In genomic region chr1:11267350-11268337, GRCh38 we compare ENCODE assay signal across 8 cellular contexts. TPM values are rescaled to one million over a fixed set of nuclear protein-coding genes. Genes with fewer than 3 reads are reported as not detected.
DNase-seq lines count a peak whose midpoint lies in the region; ATAC-seq, FAIRE-seq and TF ChIP-seq lines count a peak whose summit lies in the region.
"Not testable (repeated sequence)": the region's sequence is repeated elsewhere in the genome, so short reads cannot be mapped to it uniquely, and the experiment has no call there.

No MANE protein-coding gene starts in this region.

- not testable (repeated sequence) for DNase-seq in Calu3; Panc1 (ENCODE audit: low read depth, low spot score)
- peak; percentile 8 for DNase-seq in astrocyte of the spinal cord (ENCODE audit: low read depth, low spot score)
- DNase-seq in endothelial cell of umbilical vein (ENCODE audit: low read depth, low spot score), result peak; percentile 83
- peak; percentile 73 for DNase-seq in fibroblast of pulmonary artery (ENCODE audit: low read depth)
- DNase-seq in left lobe of liver (ENCODE audit: low spot score), result peak; percentile 64
- DNase-seq in renal cortical epithelial cell (ENCODE audit: low read depth), result peak; percentile 74

- H3K27me3 ChIP-seq in Panc1 (ENCODE audit: control insufficient read depth, insufficient read depth, low read length); endothelial cell of umbilical vein (ENCODE audit: control insufficient read depth in 2 of 2, insufficient read depth in 2 of 2, low read length in 2 of 2): not testable (repeated sequence)

- TF ChIP-seq CTCF in Calu3 (IDR thresholded peaks at IDR 0.05; ENCODE audit: unreplicated experiment); HEK293 (tag by site-specific recombination; IDR thresholded peaks at IDR 0.05); Panc1 (IDR thresholded peaks at IDR 0.05); astrocyte of the spinal cord (IDR thresholded peaks at IDR 0.05; ENCODE audit: low read depth, low read length); endothelial cell of umbilical vein (IDR thresholded peaks at IDR 0.05; ENCODE audit: extremely low read depth in 1 of 2, insufficient read depth in 1 of 2, low read depth in 1 of 2, low read length in 2 of 2); fibroblast of pulmonary artery (IDR thresholded peaks at IDR 0.05; ENCODE audit: low read length, missing control alignments): not testable (repeated sequence)

- H3K36me3 ChIP-seq in HEK293 (ENCODE audit: control insufficient read depth in 2 of 2, insufficient read depth in 1 of 2, low read length in 2 of 2); Panc1 (ENCODE audit: control insufficient read depth, insufficient read depth, low read length); endothelial cell of umbilical vein (ENCODE audit: control insufficient read depth in 2 of 2, extremely low read depth in 1 of 2, insufficient read depth in 2 of 2, low read length in 2 of 2): not testable (repeated sequence)

- H3K36me3 Mint-ChIP-seq in Calu3 (ENCODE audit: insufficient read depth, unreplicated experiment), result not testable (repeated sequence)

- H3K27me3 Mint-ChIP-seq in Calu3 (ENCODE audit: unreplicated experiment), result not testable (repeated sequence)

- H3K4me1 Mint-ChIP-seq in Calu3 (ENCODE audit: low read depth, unreplicated experiment), result not testable (repeated sequence)

- ATAC-seq in Panc1 (peak; percentile 47; the same call in 1 of the 2 replicates), left lobe of liver (peak; percentile 80)

- peak overlapping the region; percentile 42 for H3K4me2 ChIP-seq in endothelial cell of umbilical vein (ENCODE audit: insufficient read depth, low read length)

- not testable (repeated sequence) for H3K9me3 Mint-ChIP-seq in Calu3 (ENCODE audit: low read depth, unreplicated experiment)

- FAIRE-seq in endothelial cell of umbilical vein (lab: Jason Lieb, UNC), result peak; percentile 91

- intact Hi-C loops in Calu3 (cut with micrococcal nuclease; ENCODE audit: unreplicated experiment); Panc1 (cut with micrococcal nuclease; ENCODE audit: unreplicated experiment); endothelial cell of umbilical vein (cut with micrococcal nuclease): not testable (repeated sequence)

- not testable (repeated sequence) for BruUV-seq in Calu3 (replicated peaks; lab: Mats Ljungman, UMichigan); Panc1 (replicated peaks; lab: Mats Ljungman, UMichigan); endothelial cell of umbilical vein (replicated peaks; lab: Mats Ljungman, UMichigan)

- not testable (repeated sequence) for H3K4me3 Mint-ChIP-seq in Calu3 (ENCODE audit: low read depth, unreplicated experiment)

- H2AFZ ChIP-seq in endothelial cell of umbilical vein (ENCODE audit: low read depth, low read length), result peak overlapping the region; percentile 55

- not testable (repeated sequence) for H3K9ac ChIP-seq in endothelial cell of umbilical vein (replicated peaks; ENCODE audit: extremely low read depth, insufficient read depth, low read length)

- not testable (repeated sequence) for H3K79me2 ChIP-seq in endothelial cell of umbilical vein (ENCODE audit: control insufficient read depth, insufficient read depth, low read length)

- not testable (repeated sequence) for H3K4me1 ChIP-seq in HEK293 (ENCODE audit: control insufficient read depth, insufficient read depth, low read length); Panc1 (ENCODE audit: control insufficient read depth, insufficient read depth, low read length); endothelial cell of umbilical vein (ENCODE audit: control insufficient read depth, extremely low read depth, insufficient read depth, low read length)

- CTCF ChIA-PET in Calu3 (lab: Charles Lee), result interaction anchor here (0.7 kb wide), 1 partner anchor 60 kb away, joined by 3 read pairs; no protein-coding TSS in a partner anchor
- CTCF ChIA-PET in HEK293 (lab: Yijun Ruan, JAX), result interaction anchor here (0.6 kb wide), 1 partner anchor 108 kb away, joined by 3 read pairs; no protein-coding TSS in a partner anchor
- CTCF ChIA-PET in Panc1 (lab: Charles Lee), result interaction anchor here (0.6 to 1.3 kb wide), 2 partner anchors 25 to 374 kb away, joined by 3 read pairs; no protein-coding TSS in a partner anchor
- CTCF ChIA-PET in endothelial cell of umbilical vein (lab: Charles Lee), result interaction anchor here (0.7 to 1.4 kb wide), 4 partner anchors 14 to 378 kb away, joined by 3 to 4 read pairs (median 4); no protein-coding TSS in a partner anchor

- not testable (repeated sequence) for H3K4me3 ChIP-seq in HEK293 (ENCODE audit: low read depth, low read length); Panc1 (ENCODE audit: low read depth in 2 of 2, low read length in 2 of 2); astrocyte of the spinal cord (ENCODE audit: low read depth, low read length); endothelial cell of umbilical vein (replicated peaks in 1 of 3; ENCODE audit: insufficient read depth in 1 of 3, low read depth in 1 of 3, low read length in 3 of 3); fibroblast of pulmonary artery (replicated peaks; ENCODE audit: low read depth, low read length)

- H3K9me1 ChIP-seq in endothelial cell of umbilical vein (replicated peaks; ENCODE audit: control insufficient read depth, extremely low read depth, insufficient read depth, low read length), result not testable (repeated sequence)

- not testable (repeated sequence) for H3K9me3 ChIP-seq in HEK293 (ENCODE audit: control insufficient read depth, insufficient read depth, low read depth, low read length); Panc1 (ENCODE audit: control insufficient read depth, insufficient read depth, low read depth, low read length); endothelial cell of umbilical vein (replicated peaks; ENCODE audit: control insufficient read depth, insufficient read depth, low read length)

- not testable (repeated sequence) for TF ChIP-seq POLR2A in endothelial cell of umbilical vein (IDR thresholded peaks at IDR 0.05; ENCODE audit: low read depth, low read length)

- dilution Hi-C loops in endothelial cell of umbilical vein (cut with MboI; ENCODE audit: extremely low pct_ligation_motif_present, low sequenced_read_pairs), result not testable (repeated sequence)

- in situ Hi-C loops in Panc1 (cut with HindIII; ENCODE audit: low pct_unique_long_range_greater_than_20kb, low sequenced_read_pairs); astrocyte of the spinal cord (cut with HindIII; ENCODE audit: low sequenced_read_pairs): not testable (repeated sequence)

- peak overlapping the region; percentile 27 for H3K27ac Mint-ChIP-seq in Calu3 (ENCODE audit: unreplicated experiment)

- H3K27ac ChIP-seq in HEK293 (ENCODE audit: extremely low read depth, low read depth, low read length); Panc1 (ENCODE audit: low read length): not testable (repeated sequence)
- peak overlapping the region; percentile 63 for H3K27ac ChIP-seq in endothelial cell of umbilical vein (ENCODE audit: insufficient read depth, low read depth, low read length)

- POLR2A ChIA-PET in HEK293 (lab: Yijun Ruan, JAX), result not testable (repeated sequence)
- POLR2A ChIA-PET in Panc1 (lab: Charles Lee), result interaction anchor here (0.6 to 0.9 kb wide), 2 partner anchors 16 to 314 kb away, joined by 3 read pairs; no protein-coding TSS in a partner anchor
- POLR2A ChIA-PET in endothelial cell of umbilical vein (lab: Charles Lee), result interaction anchor here (0.7 kb wide), 1 partner anchor 448 kb away, joined by 3 read pairs; no protein-coding TSS in a partner anchor

- H4K20me1 ChIP-seq in endothelial cell of umbilical vein (replicated peaks; ENCODE audit: control insufficient read depth, extremely low read depth, insufficient read depth, low read length), result not testable (repeated sequence)

TF ChIP-seq in endothelial cell of umbilical vein, 7 proteins besides CTCF, POLR2A, EP300 and RAD21:
- TF ChIP-seq JUN (IDR thresholded peaks at IDR 0.05; ENCODE audit: borderline replicate concordance, insufficient read depth, insufficient read length, low read depth) (peak; percentile 43), FOS (IDR thresholded peaks at IDR 0.05; ENCODE audit: borderline replicate concordance, insufficient read depth, low read length) (peak; percentile 73), POLR2AphosphoS5 (IDR thresholded peaks at IDR 0.05; ENCODE audit: insufficient read depth, low read depth, low read length) (peak; percentile 30)

RNA-seq across cellular contexts. Expression of gene MTOR, which starts 5.3 kb away (rescaled TPM):
- total RNA-seq in Calu3 (2022), result 36.1 and 40.2 TPM in 2 replicates
- 71.2 TPM for total RNA-seq in Panc1 (2021; ENCODE audit: unreplicated experiment)
- 52.7 TPM for polyA plus RNA-seq in Panc1 (2012; ENCODE audit: insufficient read length)
- total RNA-seq in endothelial cell of umbilical vein, result 50.4 and 53.1 TPM in 2 replicates
- 30.2 and 33.5 TPM in 2 replicates for polyA plus RNA-seq in endothelial cell of umbilical vein
- polyA plus RNA-seq in endothelial cell of umbilical vein (2011; cell fraction: cytosol; rRNA removed), result 30.5 and 34.4 TPM in 2 replicates
- polyA plus RNA-seq in endothelial cell of umbilical vein (2011; cell fraction: nucleus; rRNA removed), result 145 and 152 TPM in 2 replicates
- 33.3 and 43.0 TPM in 2 replicates for polyA plus RNA-seq in endothelial cell of umbilical vein (2012)
- 108 and 121 TPM in 2 replicates for polyA minus RNA-seq in endothelial cell of umbilical vein
- polyA minus RNA-seq in endothelial cell of umbilical vein (2011; cell fraction: cytosol; rRNA and poly(A)+ RNA removed), result 39.1 TPM
- polyA minus RNA-seq in endothelial cell of umbilical vein (2011; cell fraction: nucleus; rRNA and poly(A)+ RNA removed), result 69.5 and 107 TPM in 2 replicates
- total RNA-seq in left lobe of liver, result 33.2 TPM
- total RNA-seq in renal cortical epithelial cell, result 42.4 and 105 TPM in 2 replicates

RNA-seq across cellular contexts. Expression of gene UBIAD1, which starts 5.4 kb away (rescaled TPM):
- total RNA-seq in Calu3 (2022) (13.7 and 14.1 TPM in 2 replicates), Panc1 (2021; ENCODE audit: unreplicated experiment) (24.7 TPM), endothelial cell of umbilical vein (12.7 and 13.0 TPM in 2 replicates), left lobe of liver (7.6 TPM), renal cortical epithelial cell (8.6 and 10.9 TPM in 2 replicates)
- 14.8 TPM for polyA plus RNA-seq in Panc1 (2012; ENCODE audit: insufficient read length)
- polyA plus RNA-seq in endothelial cell of umbilical vein, result 17.8 and 20.5 TPM in 2 replicates
- 13.1 and 13.6 TPM in 2 replicates for polyA plus RNA-seq in endothelial cell of umbilical vein (2011; cell fraction: cytosol; rRNA removed)
- 6.4 and 7.2 TPM in 2 replicates for polyA plus RNA-seq in endothelial cell of umbilical vein (2011; cell fraction: nucleus; rRNA removed)
- 7.6 and 9.8 TPM in 2 replicates for polyA plus RNA-seq in endothelial cell of umbilical vein (2012)
- 33.6 and 35.1 TPM in 2 replicates for polyA minus RNA-seq in endothelial cell of umbilical vein
- polyA minus RNA-seq in endothelial cell of umbilical vein (2011; cell fraction: cytosol; rRNA and poly(A)+ RNA removed), result 20.0 TPM
- polyA minus RNA-seq in endothelial cell of umbilical vein (2011; cell fraction: nucleus; rRNA and poly(A)+ RNA removed), result 12.9 and 13.5 TPM in 2 replicates
